ENCODE assay signal across 17 cellular contexts in genomic region chr1:158943059-158943458, GRCh38. TPM values are rescaled to one million over a fixed set of nuclear protein-coding genes. Genes with fewer than 3 reads are reported as not detected.
"Had no signal": no experiment of that assay in that cellular context is flagged by ENCODE, and none has a peak within 500 bp of the region (broad histone marks: within the 10 kb centered on the region; RNA-seq: fewer than 3 reads in every experiment).

No MANE protein-coding gene starts in this region.

- DNase-seq: activated CD4-positive, alpha-beta T cell treated with anti-CD3 and anti-CD28 coated beads for 1 hour; activated CD4-positive, alpha-beta T cell treated with anti-CD3 and anti-CD28 coated beads, Interleukin-2, amount 50 U/mL, for 4 hours; activated effector memory CD4-positive, alpha-beta T cell treated with Interleukin-2 at 50 U/mL for 16 hours; activated naive CD4-positive, alpha-beta T cell treated with anti-CD3 and anti-CD28 coated beads, Interleukin-2, amount 50 U/mL, for 16 hours; activated T-cell treated with anti-CD3 and anti-CD28 coated beads for 4 hours; amygdala; body of pancreas; dermis blood vessel endothelial cell; left ventricle myocardium inferior; naive thymus-derived CD8-positive, alpha-beta T cell; stimulated activated CD4-positive, alpha-beta T cell treated with anti-CD3 and anti-CD28 coated beads, Interleukin-15, amount 100 ng/mL, for 24 hours; stimulated activated CD4-positive, alpha-beta T cell treated with anti-CD3 and anti-CD28 coated beads, Interleukin-4, amount 100 ng/mL, for 1 hour; stimulated activated naive B cell treated with anti-CD40 and anti-IgM and Interleukin-4, amounts not matched to agents 10 μg/mL and 1 μg/mL and 100 μg/mL, for 72 hours; T-helper 1 cell had no signal

- H3K4me1 ChIP-seq: body of pancreas, left ventricle myocardium inferior had no signal

- H3K9me3 ChIP-seq: body of pancreas had no signal

- H3K27me3 ChIP-seq: body of pancreas had no signal

- ATAC-seq: body of pancreas; naive thymus-derived CD8-positive, alpha-beta T cell; stimulated activated naive B cell treated with anti-CD40 and anti-IgM and Interleukin-4, amounts not matched to agents 10 μg/mL and 1 μg/mL and 100 μg/mL, for 72 hours had no signal

- H3K36me3 ChIP-seq: left ventricle myocardium inferior had no signal

- H3K4me3 ChIP-seq: body of pancreas, left ventricle myocardium inferior, skin epidermis had no signal

- H3K27ac ChIP-seq: body of pancreas, left ventricle myocardium inferior, skin epidermis, VCaP had no signal

RNA-seq across cellular contexts. Expression of gene PYHIN1, which starts 11.7 kb away (rescaled TPM):
- total RNA-seq: dermis blood vessel endothelial cell, epithelial cell of proximal tubule had no signal
